ENCODE assay signal across 8 cellular contexts in genomic region chr18:62455222-62455621, GRCh38.
"Had no signal": no experiment of that assay in that cellular context is flagged by ENCODE, and none has a peak within 500 bp of the region (broad histone marks: within the 10 kb centered on the region; RNA-seq: fewer than 3 reads in every experiment).

No MANE protein-coding gene starts in this region.

- H2AFZ ChIP-seq: GM23338 had no signal

- FAIRE-seq: H1, H54, HTR-8/SVneo had no signal

- H3K4me3 ChIP-seq: GM23338 had no signal

- H3K27ac Mint-ChIP-seq: GM23338, H9, IgD-negative memory B cell had no signal

- DNase-seq: H9, HCEC 1CT, KBM-7 had no signal

- H3K4me3 Mint-ChIP-seq: GM23338, H9, IgD-negative memory B cell had no signal

- H3K4me2 ChIP-seq: GM23338 had no signal

- H3K9me3 Mint-ChIP-seq: GM23338, H9, IgD-negative memory B cell had no signal

- ATAC-seq: GM23338 had no signal
